In genomic region chrX:40100141-40100536, GRCh38 we compare ENCODE assay signal across 9 cellular contexts. TPM values are rescaled to one million over a fixed set of nuclear protein-coding genes. Genes with fewer than 3 reads are reported as not detected.
A peak's percentile ranks its signal among the peaks of the same experiment; 100 is the strongest.
DNase-seq lines count a peak whose midpoint lies in the region; ATAC-seq and TF ChIP-seq lines count a peak whose summit lies in the region.
"Had no signal": no experiment of that assay in that cellular context is flagged by ENCODE, and none has a peak within 500 bp of the region (broad histone marks: within the 10 kb centered on the region; RNA-seq: fewer than 3 reads in every experiment).

No MANE protein-coding gene starts in this region.

- TF ChIP-seq EP300 in SK-N-SH (IDR thresholded peaks at IDR 0.05; ENCODE audit: borderline replicate concordance in 1 of 2, low read depth in 1 of 2, low read length in 1 of 2), result no peak

- TF ChIP-seq RAD21 in SK-N-SH (IDR thresholded peaks at IDR 0.05; ENCODE audit: low read length), result no peak

- intact Hi-C loops in upper lobe of right lung (cut with DNase I), result loop anchor here (10.0 kb wide), 1 partner anchor 55 kb away; no protein-coding TSS in a partner anchor

- WGBS in SK-N-SH (ENCODE audit: low lambda C conversion rate), result 11% methylated on average over 4 of the region's 21 CpGs

- no peaks in the 10 kb centered on the region for H3K36me3 Mint-ChIP-seq in activated naive CD8-positive, alpha-beta T cell
- H3K36me3 Mint-ChIP-seq in activated naive CD8-positive, alpha-beta T cell treated with anti-CD3 and anti-CD28 coated beads, Interleukin-2, amount 50 U/mL, for 24 hours (ENCODE audit: low read depth), result no peaks in the 10 kb centered on the region
- H3K36me3 Mint-ChIP-seq: activated naive CD4-positive, alpha-beta T cell treated with anti-CD3 and anti-CD28 coated beads, Interleukin-2, amount 50 U/mL, for 24 hours had no signal

- peaks cover 12% of the 10 kb centered on the region for H3F3A ChIP-seq in SK-N-SH (replicated peaks; ENCODE audit: insufficient read depth)

- POLR2A ChIA-PET in SK-N-SH (lab: Yijun Ruan, JAX), result interaction anchor here (4.5 kb wide), 1 partner anchor 53 kb away, joined by 38 read pairs; no protein-coding TSS in a partner anchor

- peak overlapping the region; percentile 68 for H3K4me3 Mint-ChIP-seq in activated naive CD8-positive, alpha-beta T cell
- no peak overlapping the region for H3K4me3 Mint-ChIP-seq in activated naive CD8-positive, alpha-beta T cell treated with anti-CD3 and anti-CD28 coated beads, Interleukin-2, amount 50 U/mL, for 24 hours

- H3K36me3 ChIP-seq in SK-N-SH (replicated peaks in 1 of 2; ENCODE audit: control insufficient read depth in 1 of 2, insufficient read depth in 2 of 2, low read length in 1 of 2) (no peaks in the 10 kb centered on the region), iPS-20b (ENCODE audit: insufficient read depth, low read depth, low read length) (no peaks in the 10 kb centered on the region), upper lobe of right lung (no peaks in the 10 kb centered on the region)

- H3K4me1 Mint-ChIP-seq in activated naive CD8-positive, alpha-beta T cell (ENCODE audit: low read depth), result peaks cover 15% of the 10 kb centered on the region
- peaks cover 20% of the 10 kb centered on the region for H3K4me1 Mint-ChIP-seq in activated naive CD8-positive, alpha-beta T cell treated with anti-CD3 and anti-CD28 coated beads, Interleukin-2, amount 50 U/mL, for 24 hours

- H3K27me3 ChIP-seq in SK-N-SH (ENCODE audit: insufficient read depth), result peaks cover 38% of the 10 kb centered on the region; the same call in 1 of the 2 replicates
- H3K27me3 ChIP-seq in iPS-20b (ENCODE audit: insufficient read depth, low read length), result peaks cover 61% of the 10 kb centered on the region
- no peaks in the 10 kb centered on the region for H3K27me3 ChIP-seq in upper lobe of right lung

- peak overlapping the region; percentile 22 for H2AFZ ChIP-seq in SK-N-SH (ENCODE audit: low read depth)

- TF ChIP-seq CTCF in SK-N-SH (IDR thresholded peaks at IDR 0.05) (no peak), upper lobe of right lung (IDR thresholded peaks at IDR 0.05) (no peak)

- H3K79me2 ChIP-seq in SK-N-SH (ENCODE audit: insufficient read depth), result peaks cover 14% of the 10 kb centered on the region

- no peaks in the 10 kb centered on the region for H3K9me3 Mint-ChIP-seq in activated naive CD8-positive, alpha-beta T cell (ENCODE audit: low read depth)
- no peaks in the 10 kb centered on the region for H3K9me3 Mint-ChIP-seq in activated naive CD8-positive, alpha-beta T cell treated with anti-CD3 and anti-CD28 coated beads, Interleukin-2, amount 50 U/mL, for 24 hours
- H3K9me3 Mint-ChIP-seq: activated naive CD4-positive, alpha-beta T cell treated with anti-CD3 and anti-CD28 coated beads, Interleukin-2, amount 50 U/mL, for 24 hours had no signal

- H3K27me3 Mint-ChIP-seq in activated naive CD8-positive, alpha-beta T cell, result no peaks in the 10 kb centered on the region
- H3K27me3 Mint-ChIP-seq in activated naive CD8-positive, alpha-beta T cell treated with anti-CD3 and anti-CD28 coated beads, Interleukin-2, amount 50 U/mL, for 24 hours, result no peaks in the 10 kb centered on the region
- H3K27me3 Mint-ChIP-seq: activated naive CD4-positive, alpha-beta T cell treated with anti-CD3 and anti-CD28 coated beads, Interleukin-2, amount 50 U/mL, for 24 hours had no signal

- no peak overlapping the region for H3K4me3 ChIP-seq in SK-N-SH (ENCODE audit: low read depth in 2 of 2, low read length in 1 of 2)
- H3K4me3 ChIP-seq in iPS-20b (ENCODE audit: low read length), result peak overlapping the region; percentile 46; the same call in 1 of the 2 replicates
- H3K4me3 ChIP-seq in upper lobe of right lung, result no peak overlapping the region

- peaks cover 7 to 28% of the 10 kb centered on the region in 2 experiments; a peak in 2 of 4 replicates for H3K4me1 ChIP-seq in SK-N-SH (ENCODE audit: control insufficient read depth in 1 of 2, insufficient read depth in 2 of 2, low read depth in 1 of 2, low read length in 1 of 2)
- peaks cover 27% of the 10 kb centered on the region for H3K4me1 ChIP-seq in iPS-20b (ENCODE audit: insufficient read depth, low read length)
- H3K4me1 ChIP-seq in upper lobe of right lung, result peaks cover 5% of the 10 kb centered on the region

- no peaks in the 10 kb centered on the region for H3K9me2 ChIP-seq in SK-N-SH

- H3K9ac ChIP-seq in SK-N-SH, result no peak overlapping the region; the same call in 1 of the 2 replicates
- H3K9ac ChIP-seq in iPS-20b (ENCODE audit: low read depth, low read length), result peak overlapping the region; percentile 20; the same call in 1 of the 2 replicates

- H3K9me3 ChIP-seq in SK-N-SH (no peaks in the 10 kb centered on the region), iPS-20b (ENCODE audit: insufficient read depth, low read depth, low read length) (no peaks in the 10 kb centered on the region), upper lobe of right lung (no peaks in the 10 kb centered on the region)

- no peak for DNase-seq in activated naive CD8-positive, alpha-beta T cell treated with anti-CD3 and anti-CD28 coated beads, Interleukin-2, amount 50 U/mL, for 24 hours
- DNase-seq in SK-N-SH, result peak; percentile 63
- DNase-seq in upper lobe of right lung, result peak; percentile 71
- no peak for DNase-seq in DMS153 (lab: John Stamatoyannopoulos, UW)
- no peak for DNase-seq in NCI-H2081 treated with DMSO at 0.1 percent for 48 hours (lab: John Stamatoyannopoulos, UW)

- ATAC-seq in activated naive CD8-positive, alpha-beta T cell treated with anti-CD3 and anti-CD28 coated beads, Interleukin-2, amount 50 U/mL, for 24 hours, result no peak
- no peak for ATAC-seq in upper lobe of right lung
- no peak for ATAC-seq in HG03097 (IDR thresholded peaks at IDR 0.05; ENCODE audit: low FRiP score, unreplicated experiment)

- H3K27ac ChIP-seq in SK-N-SH (ENCODE audit: low read depth in 2 of 2, low read length in 1 of 2) (peak overlapping the region; percentile 12 to 87), iPS-20b (ENCODE audit: low read length) (no peak overlapping the region), upper lobe of right lung (no peak overlapping the region)

- peak overlapping the region; percentile 80; the same call in 1 of the 2 replicates for H3K4me2 ChIP-seq in SK-N-SH

- CTCF ChIA-PET in SK-N-SH (lab: Yijun Ruan, JAX), result interaction anchor here (1.0 to 1.3 kb wide), 3 partner anchors 10 to 65 kb away, joined by 3 to 4 read pairs (median 3); no protein-coding TSS in a partner anchor

- H3K27ac Mint-ChIP-seq in activated naive CD8-positive, alpha-beta T cell, result peak overlapping the region; percentile 73
- no peak overlapping the region for H3K27ac Mint-ChIP-seq in activated naive CD8-positive, alpha-beta T cell treated with anti-CD3 and anti-CD28 coated beads, Interleukin-2, amount 50 U/mL, for 24 hours

- H4K20me1 ChIP-seq in SK-N-SH (ENCODE audit: insufficient read depth), result no peaks in the 10 kb centered on the region

TF ChIP-seq in SK-N-SH, 30 proteins besides CTCF, POLR2A, EP300 and RAD21:
- no peak for TF ChIP-seq FOXM1 (IDR thresholded peaks at IDR 0.05; ENCODE audit: low read depth)
- peak; percentile 66 for TF ChIP-seq NFIC (IDR thresholded peaks at IDR 0.05; ENCODE audit: borderline replicate concordance)
- TF ChIP-seq PBX3 (IDR thresholded peaks at IDR 0.05), result no peak
TF ChIP-seq in SK-N-SH: peak in this region for 1.

RNA-seq across cellular contexts. Expression of gene BCOR, which starts 2.4 kb away (rescaled TPM):
- 6.9 and 8.8 TPM in 2 replicates for polyA plus RNA-seq in SK-N-SH (2012; rRNA removed)
- polyA plus RNA-seq in SK-N-SH (2012; cell fraction: cytosol; rRNA removed), result 8.4 and 9.4 TPM in 2 replicates
- polyA plus RNA-seq in SK-N-SH (2012; cell fraction: nucleus; rRNA removed), result 19.4 and 21.9 TPM in 2 replicates
- 26.1 TPM for total RNA-seq in upper lobe of right lung

Comparison
In these comparisons a context has a peak if more than half of its experiments do, and no peak if none do; other contexts are left out.
1. DNase-seq: peak in SK-N-SH (single experiment) and upper lobe of right lung (single experiment); none in activated naive CD8-positive, alpha-beta T cell treated with anti-CD3 and anti-CD28 coated beads, Interleukin-2, amount 50 U/mL, for 24 hours (single experiment), DMS153 (single experiment) and NCI-H2081 treated with DMSO at 0.1 percent for 48 hours (single experiment).
2. H3K27ac ChIP-seq: peak in SK-N-SH (2 of 2); none in iPS-20b (single experiment) and upper lobe of right lung (single experiment).